ENCODE assay signal across 34 cellular contexts in the genomic region with DNA sequence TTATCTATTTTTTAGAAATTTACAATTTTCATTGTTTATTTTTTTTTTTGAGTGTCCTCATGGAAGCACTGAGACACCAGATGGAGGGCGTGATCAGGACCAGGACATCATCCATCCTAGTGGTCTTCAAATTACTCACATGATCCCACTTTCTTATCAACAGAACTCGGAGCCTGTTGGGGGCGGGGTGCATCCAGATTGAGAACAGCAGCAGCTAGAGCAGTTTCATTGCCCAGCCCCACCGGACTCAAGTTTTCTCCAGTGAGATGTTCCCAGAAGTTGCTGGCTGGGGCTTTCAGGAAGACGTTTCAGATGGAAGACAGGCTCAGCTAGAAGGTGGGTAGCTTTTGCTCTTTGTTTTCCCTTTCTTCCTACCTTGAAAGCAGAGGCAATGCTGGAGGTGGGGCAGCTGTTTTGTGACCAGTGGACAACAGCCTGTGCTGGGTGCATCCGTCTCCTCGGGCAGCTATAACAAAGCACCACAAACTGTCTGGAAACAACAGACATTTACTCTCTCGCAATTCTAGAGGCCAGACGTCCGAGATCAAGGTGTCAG.
"Had no signal": no experiment of that assay in that cellular context is flagged by ENCODE, and none has a peak within 500 bp of the region (broad histone marks: within the 10 kb centered on the region; RNA-seq: fewer than 3 reads in every experiment).

No MANE protein-coding gene starts in this region.

- H3K27ac ChIP-seq: KMS-11 had no signal

- H3K4me3 ChIP-seq: MG63 had no signal

- H3K36me3 ChIP-seq: MG63 had no signal

- DNase-seq: Karpas-422, Kasumi-1, MG63, MM.1S, MV-4-11, NCI-H1048, NCI-H1092, NCI-H1092 treated with DMSO at 0.1 percent for 48 hours, NCI-H1105, NCI-H1105 treated with DMSO at 0.1 percent for 48 hours, NCI-H1417, NCI-H1417 treated with DMSO at 0.1 percent for 48 hours, NCI-H1436, NCI-H1436 treated with DMSO at 0.1 percent for 48 hours, NCI-H146, NCI-H1694, NCI-H1694 treated with DMSO at 0.1 percent for 48 hours, NCI-H187, NCI-H187 treated with DMSO at 0.1 percent for 48 hours, NCI-H1930, NCI-H2029, NCI-H2029 treated with DMSO at 0.1 percent for 48 hours, NCI-H2081, NCI-H2081 treated with DMSO at 0.1 percent for 48 hours, NCI-H2107, NCI-H2171, NCI-H2171 treated with DMSO at 0.1 percent for 48 hours, NCI-H2227 treated with DMSO at 0.1 percent for 48 hours, NCI-H226, NCI-H345, NCI-H446, NCI-H446 treated with DMSO at 0.1 percent for 48 hours, NCI-H510A had no signal
